1 cellular context compared by ENCODE assay signal in the genomic region with DNA sequence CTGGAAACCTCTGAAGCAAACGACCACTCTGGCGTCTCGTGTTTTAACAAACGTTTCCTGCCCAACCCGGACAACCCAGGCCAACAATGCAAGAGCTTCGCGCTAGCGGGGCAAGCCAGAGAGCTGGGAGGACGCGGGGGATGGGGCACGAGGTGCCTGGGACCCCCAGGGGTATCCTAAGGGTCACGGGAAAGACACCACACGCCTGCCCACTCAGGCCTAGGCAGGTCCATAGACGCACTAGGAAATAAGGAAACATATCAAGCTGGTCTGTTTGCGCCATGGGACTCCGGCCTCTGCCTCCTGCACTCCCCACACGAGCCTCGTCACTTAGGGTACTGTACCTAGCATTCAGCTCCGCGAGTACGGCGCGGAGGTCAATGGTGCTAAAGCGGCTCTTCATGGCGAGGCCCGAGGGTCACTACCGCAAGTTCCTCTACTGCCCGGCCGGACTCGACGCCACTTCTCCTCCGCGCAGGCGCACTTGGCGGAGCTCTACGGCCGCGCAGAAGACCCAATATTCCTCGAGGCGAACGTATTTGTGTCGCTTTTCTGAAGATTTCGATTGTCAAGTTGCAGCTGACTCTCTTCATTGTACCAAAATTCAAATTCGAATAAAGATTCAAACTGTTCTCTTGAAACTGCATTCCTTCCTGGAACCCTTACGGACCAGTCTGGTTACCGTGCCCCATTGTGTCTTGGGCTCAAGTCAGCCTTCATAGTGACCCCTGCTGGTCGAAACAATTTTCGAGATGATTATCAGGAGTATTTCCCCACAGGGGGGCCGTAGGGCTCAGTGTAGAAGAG.
TF ChIP-seq lines count a peak whose summit lies in the region.

A gene with protein sequence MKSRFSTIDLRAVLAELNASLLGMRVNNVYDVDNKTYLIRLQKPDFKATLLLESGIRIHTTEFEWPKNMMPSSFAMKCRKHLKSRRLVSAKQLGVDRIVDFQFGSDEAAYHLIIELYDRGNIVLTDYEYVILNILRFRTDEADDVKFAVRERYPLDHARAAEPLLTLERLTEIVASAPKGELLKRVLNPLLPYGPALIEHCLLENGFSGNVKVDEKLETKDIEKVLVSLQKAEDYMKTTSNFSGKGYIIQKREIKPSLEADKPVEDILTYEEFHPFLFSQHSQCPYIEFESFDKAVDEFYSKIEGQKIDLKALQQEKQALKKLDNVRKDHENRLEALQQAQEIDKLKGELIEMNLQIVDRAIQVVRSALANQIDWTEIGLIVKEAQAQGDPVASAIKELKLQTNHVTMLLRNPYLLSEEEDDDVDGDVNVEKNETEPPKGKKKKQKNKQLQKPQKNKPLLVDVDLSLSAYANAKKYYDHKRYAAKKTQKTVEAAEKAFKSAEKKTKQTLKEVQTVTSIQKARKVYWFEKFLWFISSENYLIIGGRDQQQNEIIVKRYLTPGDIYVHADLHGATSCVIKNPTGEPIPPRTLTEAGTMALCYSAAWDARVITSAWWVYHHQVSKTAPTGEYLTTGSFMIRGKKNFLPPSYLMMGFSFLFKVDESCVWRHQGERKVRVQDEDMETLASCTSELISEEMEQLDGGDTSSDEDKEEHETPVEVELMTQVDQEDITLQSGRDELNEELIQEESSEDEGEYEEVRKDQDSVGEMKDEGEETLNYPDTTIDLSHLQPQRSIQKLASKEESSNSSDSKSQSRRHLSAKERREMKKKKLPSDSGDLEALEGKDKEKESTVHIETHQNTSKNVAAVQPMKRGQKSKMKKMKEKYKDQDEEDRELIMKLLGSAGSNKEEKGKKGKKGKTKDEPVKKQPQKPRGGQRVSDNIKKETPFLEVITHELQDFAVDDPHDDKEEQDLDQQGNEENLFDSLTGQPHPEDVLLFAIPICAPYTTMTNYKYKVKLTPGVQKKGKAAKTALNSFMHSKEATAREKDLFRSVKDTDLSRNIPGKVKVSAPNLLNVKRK (minus strand): TSS at position 438 of the 807 bp plus-strand sequence. CDS start 35 bp downstream, at position 403.

TF ChIP-seq in A549, 52 proteins besides CTCF, POLR2A, EP300 and RAD21 (continued from another document):
- TF ChIP-seq, protein P1, sequence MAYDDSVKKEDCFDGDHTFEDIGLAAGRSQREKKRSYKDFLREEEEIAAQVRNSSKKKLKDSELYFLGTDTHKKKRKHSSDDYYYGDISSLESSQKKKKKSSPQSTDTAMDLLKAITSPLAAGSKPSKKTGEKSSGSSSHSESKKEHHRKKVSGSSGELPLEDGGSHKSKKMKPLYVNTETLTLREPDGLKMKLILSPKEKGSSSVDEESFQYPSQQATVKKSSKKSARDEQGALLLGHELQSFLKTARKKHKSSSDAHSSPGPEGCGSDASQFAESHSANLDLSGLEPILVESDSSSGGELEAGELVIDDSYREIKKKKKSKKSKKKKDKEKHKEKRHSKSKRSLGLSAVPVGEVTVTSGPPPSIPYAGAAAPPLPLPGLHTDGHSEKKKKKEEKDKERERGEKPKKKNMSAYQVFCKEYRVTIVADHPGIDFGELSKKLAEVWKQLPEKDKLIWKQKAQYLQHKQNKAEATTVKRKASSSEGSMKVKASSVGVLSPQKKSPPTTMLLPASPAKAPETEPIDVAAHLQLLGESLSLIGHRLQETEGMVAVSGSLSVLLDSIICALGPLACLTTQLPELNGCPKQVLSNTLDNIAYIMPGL (CRISPR knock-in tag; IDR thresholded peaks at IDR 0.05; ENCODE audit: borderline replicate concordance) = peak; percentile 82; the same call in 1 of the 2 replicates
- no peak for TF ChIP-seq ZC3H11A (IDR thresholded peaks at IDR 0.05)
- TF ChIP-seq HOXB13 (CRISPR knock-in tag; IDR thresholded peaks at IDR 0.05; ENCODE audit: low read depth) = no peak
- TF ChIP-seq, protein P2, sequence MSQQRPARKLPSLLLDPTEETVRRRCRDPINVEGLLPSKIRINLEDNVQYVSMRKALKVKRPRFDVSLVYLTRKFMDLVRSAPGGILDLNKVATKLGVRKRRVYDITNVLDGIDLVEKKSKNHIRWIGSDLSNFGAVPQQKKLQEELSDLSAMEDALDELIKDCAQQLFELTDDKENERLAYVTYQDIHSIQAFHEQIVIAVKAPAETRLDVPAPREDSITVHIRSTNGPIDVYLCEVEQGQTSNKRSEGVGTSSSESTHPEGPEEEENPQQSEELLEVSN (IDR thresholded peaks at IDR 0.05; ENCODE audit: borderline replicate concordance, low read depth) = peak; percentile 78
- TF ChIP-seq RNF2 (IDR thresholded peaks at IDR 0.05; ENCODE audit: borderline replicate concordance, low read depth) = no peak
- no peak for TF ChIP-seq ZSCAN20 (CRISPR knock-in tag; IDR thresholded peaks at IDR 0.05)
- no peak for TF ChIP-seq FOXS1 (CRISPR knock-in tag; IDR thresholded peaks at IDR 0.05)
- no peak for TF ChIP-seq RCOR1 (IDR thresholded peaks at IDR 0.05; ENCODE audit: low read depth, low read length)
- peak; percentile 26; the same call in 1 of the 2 replicates for TF ChIP-seq KDM5A (IDR thresholded peaks at IDR 0.05)
- TF ChIP-seq MYC (IDR thresholded peaks at IDR 0.05; ENCODE audit: borderline replicate concordance, low read length) = no peak
- TF ChIP-seq RARB (CRISPR knock-in tag; IDR thresholded peaks at IDR 0.05) = no peak
- TF ChIP-seq PHF8 (IDR thresholded peaks at IDR 0.05; ENCODE audit: borderline replicate concordance, low read depth) = peak; percentile 59; the same call in 1 of the 2 replicates
- no peak for TF ChIP-seq HDAC2 (IDR thresholded peaks at IDR 0.05)
- TF ChIP-seq KDM1A (IDR thresholded peaks at IDR 0.05; ENCODE audit: low read depth) = no peak
- no peak for TF ChIP-seq CHD4 (IDR thresholded peaks at IDR 0.05; ENCODE audit: borderline replicate concordance)
- TF ChIP-seq RFX5 (IDR thresholded peaks at IDR 0.05) = peak; percentile 35; the same call in 1 of the 2 replicates
- TF ChIP-seq, protein P3, sequence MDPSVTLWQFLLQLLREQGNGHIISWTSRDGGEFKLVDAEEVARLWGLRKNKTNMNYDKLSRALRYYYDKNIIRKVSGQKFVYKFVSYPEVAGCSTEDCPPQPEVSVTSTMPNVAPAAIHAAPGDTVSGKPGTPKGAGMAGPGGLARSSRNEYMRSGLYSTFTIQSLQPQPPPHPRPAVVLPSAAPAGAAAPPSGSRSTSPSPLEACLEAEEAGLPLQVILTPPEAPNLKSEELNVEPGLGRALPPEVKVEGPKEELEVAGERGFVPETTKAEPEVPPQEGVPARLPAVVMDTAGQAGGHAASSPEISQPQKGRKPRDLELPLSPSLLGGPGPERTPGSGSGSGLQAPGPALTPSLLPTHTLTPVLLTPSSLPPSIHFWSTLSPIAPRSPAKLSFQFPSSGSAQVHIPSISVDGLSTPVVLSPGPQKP (IDR thresholded peaks at IDR 0.05; ENCODE audit: low read depth, low read length) = no peak
- TF ChIP-seq EHMT2 (IDR thresholded peaks at IDR 0.05; ENCODE audit: low read depth) = no peak
- TF ChIP-seq, protein P4, sequence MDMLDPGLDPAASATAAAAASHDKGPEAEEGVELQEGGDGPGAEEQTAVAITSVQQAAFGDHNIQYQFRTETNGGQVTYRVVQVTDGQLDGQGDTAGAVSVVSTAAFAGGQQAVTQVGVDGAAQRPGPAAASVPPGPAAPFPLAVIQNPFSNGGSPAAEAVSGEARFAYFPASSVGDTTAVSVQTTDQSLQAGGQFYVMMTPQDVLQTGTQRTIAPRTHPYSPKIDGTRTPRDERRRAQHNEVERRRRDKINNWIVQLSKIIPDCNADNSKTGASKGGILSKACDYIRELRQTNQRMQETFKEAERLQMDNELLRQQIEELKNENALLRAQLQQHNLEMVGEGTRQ (IDR thresholded peaks at IDR 0.05) = no peak
- no peak for TF ChIP-seq FOSB (CRISPR knock-in tag; IDR thresholded peaks at IDR 0.05)
- TF ChIP-seq, protein P5, sequence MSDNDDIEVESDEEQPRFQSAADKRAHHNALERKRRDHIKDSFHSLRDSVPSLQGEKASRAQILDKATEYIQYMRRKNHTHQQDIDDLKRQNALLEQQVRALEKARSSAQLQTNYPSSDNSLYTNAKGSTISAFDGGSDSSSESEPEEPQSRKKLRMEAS (IDR thresholded peaks at IDR 0.05) = peak; percentile 94
- no peak for TF ChIP-seq TFCP2L1 (CRISPR knock-in tag; IDR thresholded peaks at IDR 0.05)
- 0 out of 2 replicates have a peak, but pooled peaks have one; percentile 26 for TF ChIP-seq EHF (CRISPR knock-in tag; IDR thresholded peaks at IDR 0.05)
- no peak for TF ChIP-seq CHD2 (IDR thresholded peaks at IDR 0.05; ENCODE audit: low read length, partially characterized antibody)
- no peak for TF ChIP-seq FOSL2 (IDR thresholded peaks at IDR 0.05)
- no peak for TF ChIP-seq FOSL2 (CRISPR knock-in tag; IDR thresholded peaks at IDR 0.05)
- peak; percentile 43; the same call in 2 of the 3 replicates for TF ChIP-seq SMC3 (IDR thresholded peaks at IDR 0.05)
- TF ChIP-seq ZNF302 (CRISPR knock-in tag; IDR thresholded peaks at IDR 0.05) = no peak
- TF ChIP-seq, protein P6, sequence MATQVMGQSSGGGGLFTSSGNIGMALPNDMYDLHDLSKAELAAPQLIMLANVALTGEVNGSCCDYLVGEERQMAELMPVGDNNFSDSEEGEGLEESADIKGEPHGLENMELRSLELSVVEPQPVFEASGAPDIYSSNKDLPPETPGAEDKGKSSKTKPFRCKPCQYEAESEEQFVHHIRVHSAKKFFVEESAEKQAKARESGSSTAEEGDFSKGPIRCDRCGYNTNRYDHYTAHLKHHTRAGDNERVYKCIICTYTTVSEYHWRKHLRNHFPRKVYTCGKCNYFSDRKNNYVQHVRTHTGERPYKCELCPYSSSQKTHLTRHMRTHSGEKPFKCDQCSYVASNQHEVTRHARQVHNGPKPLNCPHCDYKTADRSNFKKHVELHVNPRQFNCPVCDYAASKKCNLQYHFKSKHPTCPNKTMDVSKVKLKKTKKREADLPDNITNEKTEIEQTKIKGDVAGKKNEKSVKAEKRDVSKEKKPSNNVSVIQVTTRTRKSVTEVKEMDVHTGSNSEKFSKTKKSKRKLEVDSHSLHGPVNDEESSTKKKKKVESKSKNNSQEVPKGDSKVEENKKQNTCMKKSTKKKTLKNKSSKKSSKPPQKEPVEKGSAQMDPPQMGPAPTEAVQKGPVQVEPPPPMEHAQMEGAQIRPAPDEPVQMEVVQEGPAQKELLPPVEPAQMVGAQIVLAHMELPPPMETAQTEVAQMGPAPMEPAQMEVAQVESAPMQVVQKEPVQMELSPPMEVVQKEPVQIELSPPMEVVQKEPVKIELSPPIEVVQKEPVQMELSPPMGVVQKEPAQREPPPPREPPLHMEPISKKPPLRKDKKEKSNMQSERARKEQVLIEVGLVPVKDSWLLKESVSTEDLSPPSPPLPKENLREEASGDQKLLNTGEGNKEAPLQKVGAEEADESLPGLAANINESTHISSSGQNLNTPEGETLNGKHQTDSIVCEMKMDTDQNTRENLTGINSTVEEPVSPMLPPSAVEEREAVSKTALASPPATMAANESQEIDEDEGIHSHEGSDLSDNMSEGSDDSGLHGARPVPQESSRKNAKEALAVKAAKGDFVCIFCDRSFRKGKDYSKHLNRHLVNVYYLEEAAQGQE (IDR thresholded peaks at IDR 0.05) = no peak
- no peak for TF ChIP-seq TP53 (CRISPR knock-in tag; IDR thresholded peaks at IDR 0.05)
- TF ChIP-seq CEBPB (IDR thresholded peaks at IDR 0.05) = peak in 1 of 2 experiments; percentile 39; a peak in 2 of 4 replicates
- TF ChIP-seq NR3C1 (IDR thresholded peaks at IDR 0.05) = no peak
- TF ChIP-seq HOXA7 (CRISPR knock-in tag; IDR thresholded peaks at IDR 0.05) = 0 out of 2 replicates have a peak, but pooled peaks have one; percentile 29
- TF ChIP-seq HOXB5 (CRISPR knock-in tag; IDR thresholded peaks at IDR 0.05) = 0 out of 2 replicates have a peak, but pooled peaks have one; percentile 46
